ENCODE assay signal across 8 cellular contexts in the genomic region with DNA sequence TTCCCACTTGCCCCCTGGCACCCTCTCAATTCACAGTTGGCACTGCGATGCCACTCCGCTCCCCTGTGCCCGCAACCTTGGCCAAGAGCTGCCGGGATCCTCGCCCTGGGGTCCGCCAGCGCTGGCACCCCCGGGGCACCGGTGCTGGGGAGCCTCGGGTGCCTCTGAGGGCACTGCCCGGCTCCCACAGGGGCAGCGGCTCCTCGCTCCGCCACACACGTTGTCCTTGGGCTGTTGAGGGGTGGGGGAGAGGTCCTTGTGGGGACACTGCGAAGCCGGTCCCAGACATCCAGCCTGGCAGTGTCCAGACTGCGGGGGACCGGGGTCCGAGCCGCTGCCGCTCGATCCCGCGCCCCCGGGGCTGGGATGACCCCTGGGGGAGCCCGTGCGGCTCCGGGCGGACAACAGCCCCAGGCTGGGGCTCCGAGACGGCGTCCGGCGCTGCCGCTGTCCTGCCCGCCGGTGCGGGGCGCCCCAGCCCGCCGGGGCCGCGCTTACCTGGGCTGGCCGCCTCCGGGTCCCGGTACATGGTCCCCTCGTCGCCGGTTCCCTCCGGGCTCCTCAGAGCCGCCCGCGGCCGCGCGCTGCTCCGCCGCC. TPM values are rescaled to one million over a fixed set of nuclear protein-coding genes. Genes with fewer than 3 reads are reported as not detected.
DNase-seq lines count a peak whose midpoint lies in the region; ATAC-seq and TF ChIP-seq lines count a peak whose summit lies in the region.

No MANE protein-coding gene starts in this region.

- peak; percentile 7 for ATAC-seq in GM19452 (IDR thresholded peaks at IDR 0.05; ENCODE audit: unreplicated experiment)
- peak; percentile 20 to 21 for ATAC-seq in gastrocnemius medialis
- no peak for ATAC-seq in GM21723 (IDR thresholded peaks at IDR 0.05; ENCODE audit: unreplicated experiment)

- TF ChIP-seq CTCF in MM.1S (IDR thresholded peaks at IDR 0.05; ENCODE audit: low read length) (no peak), fibroblast of mammary gland (conservative IDR thresholded peaks at IDR 0.05; ENCODE audit: control insufficient read depth, insufficient read depth, low read depth, low read length) (no peak), gastrocnemius medialis (IDR thresholded peaks at IDR 0.05 in 4 of 5, conservative IDR thresholded peaks at IDR 0.05 in 1 of 5) (peak in 2 of 5 experiments; percentile 14 to 16)

- no peaks in the 10 kb centered on the region for H3K9me3 ChIP-seq in MM.1S (replicated peaks; ENCODE audit: insufficient read depth, low read length)
- H3K9me3 ChIP-seq in gastrocnemius medialis, result no peaks in the 10 kb centered on the region

- H3K79me2 ChIP-seq in MM.1S (ENCODE audit: low read length), result no peaks in the 10 kb centered on the region

- H2AFZ ChIP-seq in MM.1S (ENCODE audit: low read length), result no peak overlapping the region

- DNase-seq in MM.1S (no peak), fibroblast of mammary gland (ENCODE audit: low read depth) (no peak), gastrocnemius medialis (no peak), anterior cingulate cortex (lab: John Stamatoyannopoulos, UW) (no peak), NCI-H1105 (lab: John Stamatoyannopoulos, UW) (no peak)
- no peak for DNase-seq in activated CD4-positive, alpha-beta T cell treated with anti-CD3 and anti-CD28 coated beads for 1 hour

- H3K4me3 ChIP-seq in MM.1S (ENCODE audit: low read length) (no peak overlapping the region), fibroblast of mammary gland (ENCODE audit: control insufficient read depth, low read depth, low read length) (peak overlapping the region; percentile 52), gastrocnemius medialis (peak overlapping the region; percentile 39 to 55 (median 48))

- H3K9me2 ChIP-seq in MM.1S (replicated peaks; ENCODE audit: insufficient read depth, low read length), result no peaks in the 10 kb centered on the region

- no peaks in the 10 kb centered on the region for H3K36me3 ChIP-seq in MM.1S (replicated peaks; ENCODE audit: insufficient read depth, low read length)
- no peaks in the 10 kb centered on the region for H3K36me3 ChIP-seq in gastrocnemius medialis

- H3K4me2 ChIP-seq in MM.1S (ENCODE audit: low read depth, low read length), result peak overlapping the region; percentile 45

- no peak overlapping the region for H3K9ac ChIP-seq in MM.1S (ENCODE audit: low read length)

- H3F3A ChIP-seq in MM.1S (ENCODE audit: insufficient read depth, low read length), result no peaks in the 10 kb centered on the region

- H3K27ac ChIP-seq in MM.1S (ENCODE audit: low read length) (no peak overlapping the region), gastrocnemius medialis (no peak overlapping the region)

- TF ChIP-seq POLR2A in gastrocnemius medialis (IDR thresholded peaks at IDR 0.05), result no peak

- in situ Hi-C loops in gastrocnemius medialis (cut with MboI; ENCODE audit: low sequenced_read_pairs in 4 of 4), result no loop called here

- H3K4me1 ChIP-seq in MM.1S (ENCODE audit: low read length) (0 out of 2 replicates have a peak, but pooled peaks cover 3% of the 10 kb centered on the region), gastrocnemius medialis (peaks cover 4 to 5% of the 10 kb centered on the region in 2 donors)

- H3K27me3 ChIP-seq in MM.1S (replicated peaks; ENCODE audit: insufficient read depth, low read length) (peaks cover 86% of the 10 kb centered on the region), gastrocnemius medialis (peaks cover 0 to 2% (median 0%) of the 10 kb centered on the region in 3 donors)

- intact Hi-C loops in gastrocnemius medialis (cut with DNase I; ENCODE audit: low total_unique reads), result loop anchor here (2.0 kb wide), 3 partner anchors 18 to 248 kb away; a partner anchor contains a TSS

- no peaks in the 10 kb centered on the region for H4K20me1 ChIP-seq in MM.1S (ENCODE audit: insufficient read depth, low read length)

RNA-seq across cellular contexts. Expression of a gene that starts 0.5 kb away (rescaled TPM):
- total RNA-seq in gastrocnemius medialis, result 1 to 10 TPM in 2 of 4 donors, under 1 TPM in 2; 0.68 to 4.9 (median 1.4) TPM
